ENCODE assay signal across 28 cellular contexts in genomic region chr12:104413330-104413729, GRCh38.
"Had no signal": no experiment of that assay in that cellular context is flagged by ENCODE, and none has a peak within 500 bp of the region (broad histone marks: within the 10 kb centered on the region; RNA-seq: fewer than 3 reads in every experiment).

No MANE protein-coding gene starts in this region.

- H3K27me3 Mint-ChIP-seq: activated CD8-positive, alpha-beta T cell treated with anti-CD3 and anti-CD28 coated beads for 36 hours; activated naive CD4-positive, alpha-beta T cell treated with anti-CD3 and anti-CD28 coated beads, Interleukin-2, amount 50 U/mL, for 24 hours; activated T-cell treated with anti-CD3 and anti-CD28 coated beads, Interleukin-2, amount 50 U/mL, for 24 hours had no signal

- H3K27me3 ChIP-seq: ascending aorta, body of pancreas, MG63, Peyer's patch, SJCRH30 had no signal

- DNase-seq: activated CD4-positive, alpha-beta T cell treated with anti-CD3 and anti-CD28 coated beads, Interleukin-2, amount 50 U/mL, for 1 hour; activated CD4-positive, CD25-positive, alpha-beta regulatory T cell; activated CD8-positive, alpha-beta T cell treated with anti-CD3 and anti-CD28 coated beads for 36 hours; activated effector memory CD4-positive, alpha-beta T cell treated with Interleukin-2 at 50 U/mL for 16 hours; activated naive CD4-positive, alpha-beta T cell; activated T-cell treated with anti-CD3 and anti-CD28 coated beads, Interleukin-2, amount 50 U/mL, for 24 hours; body of pancreas; central memory CD4-positive, alpha-beta T cell; MG63; NCI-H1105; NCI-H1436; NCI-H1694 treated with DMSO at 0.1 percent for 48 hours; NCI-H2029 treated with DMSO at 0.1 percent for 48 hours; NCI-H345; NCI-H510A; NCI-H526 treated with DMSO at 0.1 percent for 48 hours; NK-92 treated with Interleukin-12 subunit alpha and Interleukin-12 subunit beta, amount 100 ng/mL, for 24 hours; OCI-M1; Peyer's patch; Right ventricle myocardium superior; SJCRH30; SK-N-SH; T-helper 1 cell had no signal

- H3K27ac ChIP-seq: ascending aorta, body of pancreas, Peyer's patch, RWPE1, SJCRH30, VCaP had no signal

- ATAC-seq: activated CD8-positive, alpha-beta T cell treated with anti-CD3 and anti-CD28 coated beads for 36 hours; body of pancreas had no signal

- H3K36me3 Mint-ChIP-seq: activated naive CD4-positive, alpha-beta T cell treated with anti-CD3 and anti-CD28 coated beads, Interleukin-2, amount 50 U/mL, for 24 hours had no signal

- H3K27ac Mint-ChIP-seq: activated CD8-positive, alpha-beta T cell treated with anti-CD3 and anti-CD28 coated beads for 36 hours; activated naive CD4-positive, alpha-beta T cell treated with anti-CD3 and anti-CD28 coated beads, Interleukin-2, amount 50 U/mL, for 24 hours; activated T-cell treated with anti-CD3 and anti-CD28 coated beads, Interleukin-2, amount 50 U/mL, for 24 hours; activated T-helper 1 cell treated with anti-CD3 and anti-CD28 coated beads, Interleukin-12 subunit alpha, Interleukin-12 subunit beta, Interleukin-2, Interleukin-4 antibody, amounts not matched to agents 30 ng/mL and 10 ng/mL and 1 ng/mL, durations not matched to agents 14 hours and 24 hours and 36 hours had no signal

- H3K4me3 Mint-ChIP-seq: activated CD8-positive, alpha-beta T cell treated with anti-CD3 and anti-CD28 coated beads for 36 hours; activated naive CD4-positive, alpha-beta T cell treated with anti-CD3 and anti-CD28 coated beads, Interleukin-2, amount 50 U/mL, for 24 hours; activated T-cell treated with anti-CD3 and anti-CD28 coated beads, Interleukin-2, amount 50 U/mL, for 24 hours; activated T-helper 1 cell treated with anti-CD3 and anti-CD28 coated beads, Interleukin-12 subunit alpha, Interleukin-12 subunit beta, Interleukin-2, Interleukin-4 antibody, amounts not matched to agents 30 ng/mL and 10 ng/mL and 1 ng/mL, durations not matched to agents 14 hours and 24 hours and 36 hours had no signal

- H3K36me3 ChIP-seq: ascending aorta, MG63, Peyer's patch, SJCRH30 had no signal

- H3K4me3 ChIP-seq: ascending aorta, body of pancreas, MG63, Peyer's patch, SJCRH30 had no signal

- H3K9me3 Mint-ChIP-seq: activated CD8-positive, alpha-beta T cell treated with anti-CD3 and anti-CD28 coated beads for 36 hours; activated naive CD4-positive, alpha-beta T cell treated with anti-CD3 and anti-CD28 coated beads, Interleukin-2, amount 50 U/mL, for 24 hours; activated T-cell treated with anti-CD3 and anti-CD28 coated beads, Interleukin-2, amount 50 U/mL, for 24 hours; activated T-helper 1 cell treated with anti-CD3 and anti-CD28 coated beads, Interleukin-12 subunit alpha, Interleukin-12 subunit beta, Interleukin-2, Interleukin-4 antibody, amounts not matched to agents 30 ng/mL and 10 ng/mL and 1 ng/mL, durations not matched to agents 14 hours and 24 hours and 36 hours had no signal

- H3K9ac ChIP-seq: SK-N-SH had no signal

- H3K4me1 ChIP-seq: ascending aorta, Peyer's patch, SJCRH30 had no signal

- H3K9me3 ChIP-seq: ascending aorta, body of pancreas, MG63, Peyer's patch, SJCRH30, SK-N-SH had no signal

- H3K4me2 ChIP-seq: SK-N-SH had no signal
